7 cellular contexts compared by ENCODE assay signal in genomic region chrX:150694738-150695410, GRCh38. TPM values are rescaled to one million over a fixed set of nuclear protein-coding genes. Genes with fewer than 3 reads are reported as not detected.
A peak's percentile ranks its signal among the peaks of the same experiment; 100 is the strongest.
DNase-seq lines count a peak whose midpoint lies in the region; ATAC-seq and TF ChIP-seq lines count a peak whose summit lies in the region.

No MANE protein-coding gene starts in this region.

- intact Hi-C loops in ascending aorta (cut with DNase I), result loop anchor here (10.0 kb wide), 3 partner anchors 180 to 700 kb away; partner anchors contain the start of genes MAMLD1 and VMA21

- DNase-seq in ascending aorta (ENCODE audit: low spot score in 2 of 2) (no peak), DMS79 treated with DMSO at 0.1 percent for 48 hours (lab: John Stamatoyannopoulos, UW) (no peak)

- H3K9me3 ChIP-seq in KOPT-K1 (ENCODE audit: insufficient read depth, low read length, poor library complexity, severe bottlenecking), result no peaks in the 10 kb centered on the region
- no peaks in the 10 kb centered on the region for H3K9me3 ChIP-seq in ascending aorta
- no peaks in the 10 kb centered on the region for H3K9me3 ChIP-seq in neural cell (ENCODE audit: low read length)

- no peak overlapping the region for H2AFZ ChIP-seq in neural cell (ENCODE audit: low read depth, low read length)

- no peaks in the 10 kb centered on the region for H3F3A ChIP-seq in neural cell (ENCODE audit: insufficient read depth, low read length, poor library complexity, severe bottlenecking)

- no peak overlapping the region for H3K4me2 ChIP-seq in neural cell (ENCODE audit: low read length)

- ATAC-seq in GM18870 (IDR thresholded peaks at IDR 0.05; ENCODE audit: unreplicated experiment) (peak; percentile 36), HG02759 (IDR thresholded peaks at IDR 0.05; ENCODE audit: unreplicated experiment) (no peak), HG02571 (IDR thresholded peaks at IDR 0.05; ENCODE audit: unreplicated experiment) (no peak)

- no peaks in the 10 kb centered on the region for H4K20me1 ChIP-seq in neural cell (ENCODE audit: insufficient read depth)

- H3K79me2 ChIP-seq in neural cell (replicated peaks; ENCODE audit: insufficient read depth, low read length), result no peaks in the 10 kb centered on the region

- no peak for TF ChIP-seq EP300 in neural cell (conservative IDR thresholded peaks at IDR 0.05; ENCODE audit: poor library complexity, severe bottlenecking)

- no peak overlapping the region for H3K9ac ChIP-seq in neural cell (ENCODE audit: low read length)

- H3K27me3 ChIP-seq in ascending aorta, result no peaks in the 10 kb centered on the region
- no peaks in the 10 kb centered on the region for H3K27me3 ChIP-seq in neural cell (ENCODE audit: insufficient read depth, low read depth, low read length)

- no peak for TF ChIP-seq RAD21 in neural cell (conservative IDR thresholded peaks at IDR 0.05)

- peaks cover 8% of the 10 kb centered on the region for H3K36me3 ChIP-seq in KOPT-K1 (ENCODE audit: insufficient read depth, low read length)
- no peaks in the 10 kb centered on the region for H3K36me3 ChIP-seq in ascending aorta
- H3K36me3 ChIP-seq in neural cell (ENCODE audit: insufficient read depth, low read length), result no peaks in the 10 kb centered on the region

- H3K27ac ChIP-seq in KOPT-K1 (ENCODE audit: low read depth, low read length, poor library complexity, severe bottlenecking) (peak overlapping the region; percentile 90), ascending aorta (peak overlapping the region; percentile 91 to 93), neural cell (ENCODE audit: low read length) (no peak overlapping the region)

- H3K4me1 ChIP-seq in ascending aorta, result no peaks in the 10 kb centered on the region

- no peaks in the 10 kb centered on the region for H3K9me2 ChIP-seq in neural cell (ENCODE audit: insufficient read depth, low read length)

- H3K4me3 ChIP-seq in ascending aorta, result peak overlapping the region in 1 of 2 donors; percentile 72
- peak overlapping the region; percentile 69 for H3K4me3 ChIP-seq in neural cell (ENCODE audit: low read length)

- TF ChIP-seq CTCF in ascending aorta (IDR thresholded peaks at IDR 0.05) (no peak), neural cell (IDR thresholded peaks at IDR 0.05; ENCODE audit: poor library complexity, severe bottlenecking) (no peak)

TF ChIP-seq in neural cell, 6 proteins besides CTCF, POLR2A, EP300 and RAD21:
- no peak for TF ChIP-seq REST (IDR thresholded peaks at IDR 0.05; ENCODE audit: borderline replicate concordance)
- TF ChIP-seq TAF1 (IDR thresholded peaks at IDR 0.05; ENCODE audit: low read depth), result no peak
- TF ChIP-seq SMC3 (conservative IDR thresholded peaks at IDR 0.05; ENCODE audit: poor library complexity), result no peak
- no peak for TF ChIP-seq POLR2AphosphoS5 (IDR thresholded peaks at IDR 0.05)
- TF ChIP-seq MXI1 (conservative IDR thresholded peaks at IDR 0.05; ENCODE audit: poor library complexity, severe bottlenecking), result no peak
- TF ChIP-seq EZH2 (IDR thresholded peaks at IDR 0.05; ENCODE audit: borderline replicate concordance, insufficient read depth, low read length, poor library complexity, severe bottlenecking), result no peak

RNA-seq across cellular contexts. Expression of gene MTMR1, which starts 1.7 kb away (rescaled TPM):
- total RNA-seq in ascending aorta, result 152 TPM
- 32.7 and 34.7 TPM in 2 replicates for polyA plus RNA-seq in neural cell
- 51.2 and 55.8 TPM in 2 replicates for polyA minus RNA-seq in neural cell
